Comparison of ENCODE assay signal across 14 cellular contexts in genomic region chr9:76560481-76560891, GRCh38.
DNase-seq lines count a peak whose midpoint lies in the region; ATAC-seq and TF ChIP-seq lines count a peak whose summit lies in the region.
"Had no signal": no experiment of that assay in that cellular context is flagged by ENCODE, and none has a peak within 500 bp of the region (broad histone marks: within the 10 kb centered on the region; RNA-seq: fewer than 3 reads in every experiment).

No MANE protein-coding gene starts in this region.

- no peak overlapping the region for H3K4me3 ChIP-seq in OCI-LY7 (ENCODE audit: low read depth, low read length, poor library complexity, severe bottlenecking)
- H3K4me3 ChIP-seq in epithelial cell of esophagus (ENCODE audit: low read length): no peak overlapping the region
- H3K4me3 ChIP-seq in trophoblast cell (ENCODE audit: low read depth, low read length): no peak overlapping the region
- H3K4me3 ChIP-seq: HAP-1, stomach had no signal

- CTCF ChIA-PET in OCI-LY7 (lab: Charles Lee; ENCODE audit: unreplicated experiment): no interaction called here

- no peak overlapping the region for H3K9ac ChIP-seq in trophoblast cell (ENCODE audit: low read length)
- H3K9ac ChIP-seq: SK-N-SH had no signal

- no peak overlapping the region for H4K91ac ChIP-seq in trophoblast cell (ENCODE audit: low read depth, low read length)

- H3K36me3 ChIP-seq in OCI-LY7 (ENCODE audit: insufficient read depth, low read length): peaks cover 4% of the 10 kb centered on the region; the same call in 1 of the 2 replicates
- H3K36me3 ChIP-seq in trophoblast cell (ENCODE audit: control insufficient read depth in 1 of 2, insufficient read depth in 2 of 2, low read length in 2 of 2): no peaks in the 10 kb centered on the region
- H3K36me3 ChIP-seq: HAP-1, stomach had no signal

- H2AFZ ChIP-seq in OCI-LY7 (ENCODE audit: low read length) (peak overlapping the region; percentile 63; the same call in 1 of the 2 replicates), trophoblast cell (ENCODE audit: insufficient read depth, low read length, poor library complexity) (no peak overlapping the region)

- H3K9me3 ChIP-seq in OCI-LY7 (ENCODE audit: low read length) (0 out of 2 replicates have a peak, but pooled peaks cover 17% of the 10 kb centered on the region), trophoblast cell (ENCODE audit: insufficient read depth, low read depth, low read length) (peaks cover 1% of the 10 kb centered on the region)
- H3K9me3 ChIP-seq: HAP-1, SK-N-SH, stomach had no signal

- no peak overlapping the region for H3K14ac ChIP-seq in trophoblast cell (ENCODE audit: low read length)

- BruUV-seq in OCI-LY7 (replicated peaks; lab: Mats Ljungman, UMichigan): no TSS peak

- H3K4me1 ChIP-seq in OCI-LY7 (ENCODE audit: insufficient read depth, low read length, poor library complexity, severe bottlenecking): peaks cover 32% of the 10 kb centered on the region
- H3K4me1 ChIP-seq in trophoblast cell (ENCODE audit: control insufficient read depth in 1 of 2, insufficient read depth in 2 of 2, low read length in 2 of 2): peaks cover 0 to 2% of the 10 kb centered on the region in 2 experiments

- POLR2A ChIA-PET in OCI-LY7 (lab: Charles Lee): interaction anchor here (0.5 to 1.2 kb wide), 10 partner anchors 16 to 1365 kb away, joined by 3 to 5 read pairs (median 3); no protein-coding TSS in a partner anchor

- no peak overlapping the region for H3K27ac ChIP-seq in OCI-LY7 (ENCODE audit: low read depth, low read length, poor library complexity, severe bottlenecking)
- peak overlapping the region; percentile 28 for H3K27ac ChIP-seq in trophoblast cell (ENCODE audit: low read depth, low read length)

- H3K9me2 ChIP-seq in OCI-LY7 (ENCODE audit: insufficient read depth, low read length): no peaks in the 10 kb centered on the region
- H3K9me2 ChIP-seq: SK-N-SH had no signal

- DNase-seq in EH (ENCODE audit: low read depth): peak; percentile 87
- no peak for DNase-seq in OCI-LY7 (ENCODE audit: low spot score)
- peak; percentile 14 for DNase-seq in epithelial cell of esophagus (ENCODE audit: low read depth)
- peak in 1 of 2 donors; percentile 53 for DNase-seq in trophoblast cell
- DNase-seq in hepatic stellate cell (ENCODE audit: low spot score): no peak
- DNase-seq in HK-2 (ENCODE audit: unreplicated experiment): no peak
- DNase-seq: activated CD8-positive, alpha-beta memory T cell treated with anti-CD3 and anti-CD28 coated beads, Interleukin-2, amount 50 U/mL, for 4 hours; NCI-H1417; SK-N-SH; stomach had no signal

- H3K4ac ChIP-seq in trophoblast cell (ENCODE audit: low read depth, low read length): no peak overlapping the region

- H2BK12ac ChIP-seq in trophoblast cell (ENCODE audit: low read length): no peak overlapping the region

- no peak for TF ChIP-seq CTCF in OCI-LY7 (conservative IDR thresholded peaks at IDR 0.05; ENCODE audit: low read length)
- no peak for TF ChIP-seq CTCF in epithelial cell of esophagus (IDR thresholded peaks at IDR 0.05; ENCODE audit: insufficient read depth, low read depth, low read length, missing control alignments)

- H3K79me1 ChIP-seq in trophoblast cell (ENCODE audit: low read length): no peaks in the 10 kb centered on the region

- no CpG with 5 or more reads among the region's 4 CpGs for WGBS in trophoblast cell (ENCODE audit: extremely low coverage, insufficient coverage, insufficient read length)

- H3K79me2 ChIP-seq in OCI-LY7 (ENCODE audit: insufficient read depth, low read depth, low read length): no peaks in the 10 kb centered on the region
- no peaks in the 10 kb centered on the region for H3K79me2 ChIP-seq in trophoblast cell (ENCODE audit: control insufficient read depth, insufficient read depth, low read length, poor library complexity)

- no peak overlapping the region for H4K8ac ChIP-seq in trophoblast cell (ENCODE audit: low read depth, low read length)

- H4K20me1 ChIP-seq in OCI-LY7 (ENCODE audit: insufficient read depth, low read length): no peaks in the 10 kb centered on the region

- H3K18ac ChIP-seq in trophoblast cell (ENCODE audit: low read length): no peak overlapping the region

- H4K12ac ChIP-seq in trophoblast cell (ENCODE audit: low read depth, low read length): no peak overlapping the region

- H2BK120ac ChIP-seq in trophoblast cell (ENCODE audit: insufficient read depth, low read length, poor library complexity): no peak overlapping the region

- intact Hi-C loops in OCI-LY7 (cut with micrococcal nuclease; ENCODE audit: unreplicated experiment): loop anchor here (5.0 kb wide), 3 partner anchors 97 to 148 kb away; no protein-coding TSS in a partner anchor

- no peak overlapping the region for H3K23ac ChIP-seq in trophoblast cell (ENCODE audit: low read length)

- no peak overlapping the region for H3K4me2 ChIP-seq in OCI-LY7 (ENCODE audit: low read length)
- no peak overlapping the region for H3K4me2 ChIP-seq in trophoblast cell (ENCODE audit: low read length)
- H3K4me2 ChIP-seq: SK-N-SH had no signal

- no peak overlapping the region for H2BK5ac ChIP-seq in trophoblast cell (ENCODE audit: low read depth, low read length, poor library complexity)

- no peaks in the 10 kb centered on the region for H3K27me3 ChIP-seq in trophoblast cell (ENCODE audit: insufficient read depth, low read length)
- H3K27me3 ChIP-seq: stomach had no signal

- no peak overlapping the region for H2AK5ac ChIP-seq in trophoblast cell (ENCODE audit: low read length)

- ATAC-seq in HG02610 (IDR thresholded peaks at IDR 0.05; ENCODE audit: unreplicated experiment) (no peak), HG03342 (IDR thresholded peaks at IDR 0.05; ENCODE audit: unreplicated experiment) (no peak)
- ATAC-seq: WTC11 had no signal

Comparison
In these comparisons a context has a peak if more than half of its experiments do, and no peak if none do; other contexts are left out.
1. DNase-seq: peak in EH (single experiment) and epithelial cell of esophagus (single experiment); none in OCI-LY7 (single experiment), hepatic stellate cell (single experiment) and HK-2 (single experiment).